In genomic region chr14:69670093-69670492, GRCh38 we compare ENCODE assay signal across 11 cellular contexts. TPM values are rescaled to one million over a fixed set of nuclear protein-coding genes. Genes with fewer than 3 reads are reported as not detected.
DNase-seq lines count a peak whose midpoint lies in the region; ATAC-seq and TF ChIP-seq lines count a peak whose summit lies in the region.
"Had no signal": no experiment of that assay in that cellular context is flagged by ENCODE, and none has a peak within 500 bp of the region (broad histone marks: within the 10 kb centered on the region; RNA-seq: fewer than 3 reads in every experiment).

No MANE protein-coding gene starts in this region.

- H3K36me3 Mint-ChIP-seq in activated naive CD4-positive, alpha-beta T cell treated with anti-CD3 and anti-CD28 coated beads for 36 hours (ENCODE audit: low read depth), result peaks cover 34% of the 10 kb centered on the region
- peaks cover 4% of the 10 kb centered on the region for H3K36me3 Mint-ChIP-seq in T-helper 17 cell (ENCODE audit: low read depth)
- H3K36me3 Mint-ChIP-seq in stimulated activated naive B cell treated with anti-CD40 and anti-IgM and Interleukin-4, amounts not matched to agents 10 μg/mL and 1 μg/mL and 100 μg/mL, for 72 hours, result peaks cover 20 to 54% of the 10 kb centered on the region in 2 donors

- H3K9me3 ChIP-seq in T-helper 17 cell (ENCODE audit: control insufficient read depth, low read length, poor library complexity, severe bottlenecking), result no peaks in the 10 kb centered on the region
- no peaks in the 10 kb centered on the region for H3K9me3 ChIP-seq in lower lobe of right lung

- H3K4me3 ChIP-seq in lower lobe of right lung (no peak overlapping the region), H7 (ENCODE audit: insufficient read depth, low read depth, low read length) (no peak overlapping the region)
- H3K4me3 ChIP-seq: smooth muscle cell had no signal

- TF ChIP-seq CTCF in lower lobe of right lung (IDR thresholded peaks at IDR 0.05), result no peak

- peak overlapping the region; percentile 31 for H3K27ac ChIP-seq in lower lobe of right lung

- no peaks in the 10 kb centered on the region for H3K36me3 ChIP-seq in lower lobe of right lung
- no peaks in the 10 kb centered on the region for H3K36me3 ChIP-seq in H7 (replicated peaks; ENCODE audit: control insufficient read depth, insufficient read depth, low read length)

- no peaks in the 10 kb centered on the region for H3K27me3 ChIP-seq in lower lobe of right lung (ENCODE audit: low read depth)
- H3K27me3 ChIP-seq in H7 (ENCODE audit: control insufficient read depth, insufficient read depth, low read length), result no peaks in the 10 kb centered on the region

- H3K27me3 Mint-ChIP-seq in activated naive CD4-positive, alpha-beta T cell treated with anti-CD3 and anti-CD28 coated beads for 36 hours (ENCODE audit: low read depth), result no peaks in the 10 kb centered on the region
- H3K27me3 Mint-ChIP-seq in T-helper 17 cell, result no peaks in the 10 kb centered on the region
- H3K27me3 Mint-ChIP-seq in stimulated activated naive B cell treated with anti-CD40 and anti-IgM and Interleukin-4, amounts not matched to agents 10 μg/mL and 1 μg/mL and 100 μg/mL, for 72 hours, result no peaks in the 10 kb centered on the region

- H3K27ac Mint-ChIP-seq in activated naive CD4-positive, alpha-beta T cell treated with anti-CD3 and anti-CD28 coated beads for 36 hours, result peak overlapping the region; percentile 2
- peak overlapping the region; percentile 86 for H3K27ac Mint-ChIP-seq in T-helper 17 cell
- peak overlapping the region; percentile 72 for H3K27ac Mint-ChIP-seq in stimulated activated naive B cell treated with anti-CD40 and anti-IgM and Interleukin-4, amounts not matched to agents 10 μg/mL and 1 μg/mL and 100 μg/mL, for 72 hours

- ATAC-seq in T-helper 17 cell (no peak), lower lobe of right lung (peak in 1 of 2 donors; percentile 40), GM19455 (IDR thresholded peaks at IDR 0.05; ENCODE audit: unreplicated experiment) (no peak)
- no peak for ATAC-seq in stimulated activated naive B cell treated with anti-CD40 and anti-IgM and Interleukin-4, amounts not matched to agents 10 μg/mL and 1 μg/mL and 100 μg/mL, for 72 hours (replicated peaks)

- intact Hi-C loops in activated naive CD4-positive, alpha-beta T cell treated with anti-CD3 and anti-CD28 coated beads for 36 hours (cut with micrococcal nuclease), result loop anchor here (10.0 kb wide), 2 partner anchors 275 to 1885 kb away; partner anchors contain the start of genes ERH and SLC39A9
- intact Hi-C loops in lower lobe of right lung (cut with DNase I), result no loop called here

- CTCF ChIA-PET in activated naive CD4-positive, alpha-beta T cell treated with anti-CD3 and anti-CD28 coated beads for 36 hours (lab: Charles Lee), result interaction anchor here (0.9 to 1.9 kb wide), 4 partner anchors 17 to 57 kb away, joined by 3 to 7 read pairs (median 3); no protein-coding TSS in a partner anchor

- no peak for DNase-seq in activated naive CD4-positive, alpha-beta T cell treated with anti-CD3 and anti-CD28 coated beads for 36 hours
- no peak for DNase-seq in activated naive CD4-positive, alpha-beta T cell (lab: John Stamatoyannopoulos, UW)
- DNase-seq in T-helper 17 cell (no peak), lower lobe of right lung (no peak), NCI-H2107 treated with DMSO at 0.1 percent for 48 hours (lab: John Stamatoyannopoulos, UW; ENCODE audit: unreplicated experiment) (no peak), H7 (no peak)
- DNase-seq in stimulated activated naive B cell treated with anti-CD40 and anti-IgM and Interleukin-4, amounts not matched to agents 10 μg/mL and 1 μg/mL and 100 μg/mL, for 72 hours, result no peak
- DNase-seq: DMS53, hypothalamus had no signal

- H3K4me1 Mint-ChIP-seq in activated naive CD4-positive, alpha-beta T cell treated with anti-CD3 and anti-CD28 coated beads for 36 hours (ENCODE audit: low read depth), result peaks cover 97% of the 10 kb centered on the region
- H3K4me1 Mint-ChIP-seq in T-helper 17 cell, result peaks cover 84% of the 10 kb centered on the region
- H3K4me1 Mint-ChIP-seq in stimulated activated naive B cell treated with anti-CD40 and anti-IgM and Interleukin-4, amounts not matched to agents 10 μg/mL and 1 μg/mL and 100 μg/mL, for 72 hours, result peaks cover 80 to 98% of the 10 kb centered on the region in 2 donors

- no peak overlapping the region for H3K4me3 Mint-ChIP-seq in activated naive CD4-positive, alpha-beta T cell treated with anti-CD3 and anti-CD28 coated beads for 36 hours
- H3K4me3 Mint-ChIP-seq in T-helper 17 cell, result peak overlapping the region; percentile 67
- no peak overlapping the region for H3K4me3 Mint-ChIP-seq in stimulated activated naive B cell treated with anti-CD40 and anti-IgM and Interleukin-4, amounts not matched to agents 10 μg/mL and 1 μg/mL and 100 μg/mL, for 72 hours

- peaks cover 96% of the 10 kb centered on the region for H3K4me1 ChIP-seq in lower lobe of right lung

- no peaks in the 10 kb centered on the region for H3K9me3 Mint-ChIP-seq in activated naive CD4-positive, alpha-beta T cell treated with anti-CD3 and anti-CD28 coated beads for 36 hours
- peaks cover 2 to 7% of the 10 kb centered on the region in 2 donors for H3K9me3 Mint-ChIP-seq in stimulated activated naive B cell treated with anti-CD40 and anti-IgM and Interleukin-4, amounts not matched to agents 10 μg/mL and 1 μg/mL and 100 μg/mL, for 72 hours

RNA-seq across cellular contexts. Expression of gene SUSD6, which starts 58.7 kb away (rescaled TPM):
- total RNA-seq in activated naive CD4-positive, alpha-beta T cell treated with anti-CD3 and anti-CD28 coated beads for 36 hours, result 10 to 100 TPM; 66.6 to 69.7 TPM
- total RNA-seq in T-helper 17 cell, result 100 to 1,000 TPM in 1 of 2 donors, 10 to 100 TPM in 1; 94.7 to 101 TPM
- total RNA-seq in lower lobe of right lung, result 80.1 TPM
- total RNA-seq in H7 (2014; rRNA removed; shearing (Covaris generic)), result 0.70 and 1.1 TPM in 2 replicates

Comparison
In these comparisons a context has a peak if more than half of its experiments do, and no peak if none do; other contexts are left out.
1. H3K27ac Mint-ChIP-seq: peak in every context shown above with its lines; median percentile 86 in T-helper 17 cell; 72 in stimulated activated naive B cell treated with anti-CD40 and anti-IgM and Interleukin-4, amounts not matched to agents 10 μg/mL and 1 μg/mL and 100 μg/mL, for 72 hours; 2 in activated naive CD4-positive, alpha-beta T cell treated with anti-CD3 and anti-CD28 coated beads for 36 hours.
2. RNA of gene SUSD6, which starts 58.7 kb away (total RNA-seq): 94.7 to 101 TPM in T-helper 17 cell, 80.1 TPM in lower lobe of right lung (single experiment) and 66.6 to 69.7 TPM in activated naive CD4-positive, alpha-beta T cell treated with anti-CD3 and anti-CD28 coated beads for 36 hours; 0.70 to 1.1 TPM in H7; every median in the first group is over 10 times any median in the second.